ENCODE assay signal across 18 cellular contexts in the genomic region with DNA sequence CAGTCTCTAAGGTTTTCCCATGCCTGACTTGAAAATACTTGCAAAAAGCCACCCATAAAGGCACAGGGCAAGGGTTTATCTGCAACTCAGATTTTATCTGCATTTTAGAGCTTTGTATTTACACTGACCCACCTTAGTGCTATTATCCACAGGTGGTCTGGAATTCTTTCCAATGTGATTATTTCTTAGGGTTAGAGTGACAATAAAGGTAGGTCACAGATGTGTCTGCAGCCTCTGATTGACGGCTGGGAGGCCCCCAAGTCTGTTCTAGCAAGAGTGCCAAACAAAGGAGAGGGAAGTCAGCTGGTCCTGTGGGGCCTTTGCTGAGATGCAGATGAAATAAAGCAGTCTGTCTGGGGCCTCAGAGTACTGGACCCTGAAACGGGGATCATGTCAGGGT.
DNase-seq lines count a peak whose midpoint lies in the region; ATAC-seq and TF ChIP-seq lines count a peak whose summit lies in the region.
"Had no signal": no experiment of that assay in that cellular context is flagged by ENCODE, and none has a peak within 500 bp of the region (broad histone marks: within the 10 kb centered on the region; RNA-seq: fewer than 3 reads in every experiment).

No MANE protein-coding gene starts in this region.

- H3K27ac Mint-ChIP-seq in MCF 10A (ENCODE audit: low read depth, unreplicated experiment) (peak overlapping the region; percentile 47), WTC11 (no peak overlapping the region), type B pancreatic cell (peak overlapping the region; percentile 78)
- H3K27ac Mint-ChIP-seq: CD14-positive monocyte had no signal

- H3K36me3 Mint-ChIP-seq in MCF 10A (ENCODE audit: insufficient read depth, unreplicated experiment), result peaks cover 93% of the 10 kb centered on the region
- H3K36me3 Mint-ChIP-seq in WTC11, result peaks cover 23% of the 10 kb centered on the region
- peaks cover 38% of the 10 kb centered on the region for H3K36me3 Mint-ChIP-seq in type B pancreatic cell
- H3K36me3 Mint-ChIP-seq: CD14-positive monocyte had no signal

- H3K79me1 ChIP-seq in mesendoderm (ENCODE audit: low read length), result no peaks in the 10 kb centered on the region

- POLR2A ChIA-PET in MCF 10A (lab: Yijun Ruan, JAX) (interaction anchor here (0.8 to 2.4 kb wide), 2 partner anchors 63 to 438 kb away, joined by 3 to 7 read pairs; a partner anchor contains a TSS), WTC11 (lab: Charles Lee) (interaction anchor here (1.1 kb wide), 1 partner anchor 238 kb away, joined by 3 read pairs; no protein-coding TSS in a partner anchor)

- H3K23ac ChIP-seq in mesendoderm (ENCODE audit: low read length), result no peak overlapping the region

- no peak for TF ChIP-seq CTCF in MCF 10A (IDR thresholded peaks at IDR 0.05; ENCODE audit: unreplicated experiment)
- no peak for TF ChIP-seq CTCF in mammary epithelial cell (conservative IDR thresholded peaks at IDR 0.05 in 1 of 2, IDR thresholded peaks at IDR 0.05 in 1 of 2; ENCODE audit: extremely low read depth in 1 of 2, insufficient read depth in 1 of 2, low read depth in 1 of 2, low read length in 2 of 2)
- no peak for TF ChIP-seq CTCF in WTC11 (IDR thresholded peaks at IDR 0.05)
- no peak for TF ChIP-seq CTCF in type B pancreatic cell (conservative IDR thresholded peaks at IDR 0.05)

- H3K36me3 ChIP-seq in mammary epithelial cell (ENCODE audit: insufficient read depth, low read length), result peaks cover 60% of the 10 kb centered on the region
- H3K36me3 ChIP-seq in mesendoderm (ENCODE audit: control insufficient read depth, insufficient read depth, low read length), result peaks cover 2% of the 10 kb centered on the region

- 75% methylated on average over 2 of the region's 2 CpGs for WGBS in mammary epithelial cell (ENCODE audit: low coverage, missing lambda C conversion rate)
- WGBS in mesendoderm (ENCODE audit: extremely low coverage, insufficient coverage, low lambda C conversion rate), result no CpG with 5 or more reads among the region's 2 CpGs

- no peaks in the 10 kb centered on the region for H3K27me3 ChIP-seq in mammary epithelial cell (ENCODE audit: insufficient read depth, low read length)
- H3K27me3 ChIP-seq in mesendoderm (ENCODE audit: insufficient read depth, low read length, poor library complexity), result no peaks in the 10 kb centered on the region

- no peak overlapping the region for H3K18ac ChIP-seq in mesendoderm (ENCODE audit: low read length)

- no peak overlapping the region for H2AFZ ChIP-seq in mammary epithelial cell (ENCODE audit: low read depth, low read length)

- no peak overlapping the region for H3K4me2 ChIP-seq in mammary epithelial cell (ENCODE audit: insufficient read depth, low read depth, low read length)
- no peak overlapping the region for H3K4me2 ChIP-seq in mesendoderm (ENCODE audit: low read length)

- H3K27me3 Mint-ChIP-seq in MCF 10A (ENCODE audit: insufficient read depth, unreplicated experiment), result no peaks in the 10 kb centered on the region
- no peaks in the 10 kb centered on the region for H3K27me3 Mint-ChIP-seq in WTC11 (ENCODE audit: low read depth)
- no peaks in the 10 kb centered on the region for H3K27me3 Mint-ChIP-seq in type B pancreatic cell

- H4K8ac ChIP-seq in mesendoderm (ENCODE audit: low read depth, low read length), result no peak overlapping the region

- H2AK5ac ChIP-seq in mesendoderm (ENCODE audit: low read length), result no peak overlapping the region

- H3K4me3 Mint-ChIP-seq in MCF 10A (ENCODE audit: unreplicated experiment) (no peak overlapping the region), WTC11 (no peak overlapping the region), type B pancreatic cell (no peak overlapping the region)

- DNase-seq in MCF 10A (ENCODE audit: unreplicated experiment) (no peak), mammary epithelial cell (no peak), WTC11 (ENCODE audit: low spot score) (no peak), mesendoderm (peak; percentile 72), type B pancreatic cell (ENCODE audit: extremely low spot score, unreplicated experiment) (no peak), HPDE6-E6E7 (ENCODE audit: extremely low spot score) (no peak), foreskin melanocyte (no peak), NCI-H187 (lab: John Stamatoyannopoulos, UW) (no peak)
- DNase-seq: 8988T; GDM1; HCEC 1CT; NCI-H1105 treated with DMSO at 0.1 percent for 48 hours; NCI-H1694 treated with DMSO at 0.1 percent for 48 hours; NCI-H526 treated with DMSO at 0.1 percent for 48 hours; NK-92 treated with Interleukin-12 subunit alpha and Interleukin-12 subunit beta, amount 100 ng/mL, for 24 hours; SIG-M5 had no signal

- CTCF ChIA-PET in MCF 10A (lab: Yijun Ruan, JAX), result interaction anchor here (0.9 to 1.5 kb wide), 5 partner anchors 46 to 433 kb away, joined by 3 to 10 read pairs (median 5); no protein-coding TSS in a partner anchor
- CTCF ChIA-PET in mammary epithelial cell (lab: Charles Lee; ENCODE audit: low non-redundant PET), result no interaction called here
- CTCF ChIA-PET in WTC11 (lab: Charles Lee), result interaction anchor here (0.5 to 1.1 kb wide), 3 partner anchors 64 to 263 kb away, joined by 3 to 4 read pairs (median 4); a partner anchor contains a TSS

- no peak overlapping the region for H3K4ac ChIP-seq in mesendoderm (ENCODE audit: low read depth, low read length)

- intact Hi-C loops in MCF 10A (cut with micrococcal nuclease), result loop anchor here (1.0 to 5.0 kb wide), 2 partner anchors 63 to 432 kb away; a partner anchor contains a TSS
- intact Hi-C loops in mammary epithelial cell (cut with micrococcal nuclease), result no loop called here

- no peaks in the 10 kb centered on the region for H4K20me1 ChIP-seq in mammary epithelial cell (ENCODE audit: insufficient read depth, low read length)

- ATAC-seq in WTC11, result 0 out of 2 replicates have a peak, but pooled peaks have one; percentile 20

- no peaks in the 10 kb centered on the region for H3K9me3 Mint-ChIP-seq in MCF 10A (ENCODE audit: unreplicated experiment)
- no peaks in the 10 kb centered on the region for H3K9me3 Mint-ChIP-seq in WTC11
- peaks cover 6% of the 10 kb centered on the region for H3K9me3 Mint-ChIP-seq in type B pancreatic cell
- H3K9me3 Mint-ChIP-seq: CD14-positive monocyte had no signal

- H3K27ac ChIP-seq in mammary epithelial cell (ENCODE audit: insufficient read depth, low read depth, low read length) (no peak overlapping the region), mesendoderm (ENCODE audit: low read depth, low read length) (no peak overlapping the region)

- dilution Hi-C loops in mammary epithelial cell (cut with HindIII; ENCODE audit: low sequenced_read_pairs), result no loop called here

- H3K4me1 ChIP-seq in mammary epithelial cell (ENCODE audit: insufficient read depth, low read length) (peaks cover 10% of the 10 kb centered on the region), mesendoderm (ENCODE audit: control insufficient read depth, low read depth, low read length) (peaks cover 4% of the 10 kb centered on the region)

- H3K79me2 ChIP-seq in mammary epithelial cell (ENCODE audit: insufficient read depth, low read length) (peaks cover 19% of the 10 kb centered on the region), mesendoderm (ENCODE audit: control insufficient read depth, insufficient read depth, low read length) (no peaks in the 10 kb centered on the region)

- no peak overlapping the region for H2BK5ac ChIP-seq in mesendoderm (ENCODE audit: low read length)

- BruUV-seq in MCF 10A (replicated peaks; lab: Mats Ljungman, UMichigan) (no TSS peak), mammary epithelial cell (replicated peaks; lab: Mats Ljungman, UMichigan) (no TSS peak)

- H3K4me3 ChIP-seq in mammary epithelial cell (replicated peaks in 1 of 3; ENCODE audit: insufficient read depth in 1 of 3, low read depth in 2 of 3, low read length in 3 of 3), result no peak overlapping the region
- no peak overlapping the region for H3K4me3 ChIP-seq in mesendoderm (ENCODE audit: low read length)
- H3K4me3 ChIP-seq: K562 had no signal

- no peaks in the 10 kb centered on the region for H3K9me3 ChIP-seq in mammary epithelial cell (replicated peaks; ENCODE audit: insufficient read depth, low read length)

- no peak overlapping the region for H3K9ac ChIP-seq in mammary epithelial cell (ENCODE audit: insufficient read depth, low read length)
- no peak overlapping the region for H3K9ac ChIP-seq in mesendoderm (ENCODE audit: low read length)

- no peak overlapping the region for H2BK120ac ChIP-seq in mesendoderm (ENCODE audit: low read depth, low read length)

- in situ Hi-C loops in mammary epithelial cell (cut with MboI; ENCODE audit: low sequenced_read_pairs in 2 of 2), result no loop called here

- no peak overlapping the region for H3K56ac ChIP-seq in mesendoderm (ENCODE audit: low read length)

- H3K4me1 Mint-ChIP-seq in MCF 10A (ENCODE audit: insufficient read depth, unreplicated experiment) (peaks cover 11% of the 10 kb centered on the region), WTC11 (peaks cover 24% of the 10 kb centered on the region), type B pancreatic cell (ENCODE audit: unreplicated experiment) (peaks cover 27% of the 10 kb centered on the region)
- H3K4me1 Mint-ChIP-seq: CD14-positive monocyte had no signal

- no peak overlapping the region for H4K5ac ChIP-seq in mesendoderm (ENCODE audit: low read length)

- no peak overlapping the region for H2BK15ac ChIP-seq in mesendoderm (replicated peaks; ENCODE audit: low read depth)

TF ChIP-seq in WTC11, 78 proteins besides CTCF, POLR2A, EP300 and RAD21 (continues in another document):
- TF ChIP-seq CREB1 (CRISPR knock-in tag; IDR thresholded peaks at IDR 0.05) (no peak), ETV6 (CRISPR knock-in tag; IDR thresholded peaks at IDR 0.05) (no peak), ZNF121 (CRISPR knock-in tag; IDR thresholded peaks at IDR 0.05) (no peak), NFYB (CRISPR knock-in tag; conservative IDR thresholded peaks at IDR 0.05; ENCODE audit: low read depth) (no peak), SOX15 (CRISPR knock-in tag; IDR thresholded peaks at IDR 0.05) (no peak)
- TF ChIP-seq, protein P1, sequence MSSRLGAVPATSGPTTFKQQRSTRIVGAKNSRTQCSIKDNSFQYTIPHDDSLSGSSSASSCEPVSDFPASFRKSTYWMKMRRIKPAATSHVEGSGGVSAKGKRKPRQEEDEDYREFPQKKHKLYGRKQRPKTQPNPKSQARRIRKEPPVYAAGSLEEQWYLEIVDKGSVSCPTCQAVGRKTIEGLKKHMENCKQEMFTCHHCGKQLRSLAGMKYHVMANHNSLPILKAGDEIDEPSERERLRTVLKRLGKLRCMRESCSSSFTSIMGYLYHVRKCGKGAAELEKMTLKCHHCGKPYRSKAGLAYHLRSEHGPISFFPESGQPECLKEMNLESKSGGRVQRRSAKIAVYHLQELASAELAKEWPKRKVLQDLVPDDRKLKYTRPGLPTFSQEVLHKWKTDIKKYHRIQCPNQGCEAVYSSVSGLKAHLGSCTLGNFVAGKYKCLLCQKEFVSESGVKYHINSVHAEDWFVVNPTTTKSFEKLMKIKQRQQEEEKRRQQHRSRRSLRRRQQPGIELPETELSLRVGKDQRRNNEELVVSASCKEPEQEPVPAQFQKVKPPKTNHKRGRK (CRISPR knock-in tag; IDR thresholded peaks at IDR 0.05; ENCODE audit: borderline replicate concordance), result no peak
- TF ChIP-seq, protein P2, sequence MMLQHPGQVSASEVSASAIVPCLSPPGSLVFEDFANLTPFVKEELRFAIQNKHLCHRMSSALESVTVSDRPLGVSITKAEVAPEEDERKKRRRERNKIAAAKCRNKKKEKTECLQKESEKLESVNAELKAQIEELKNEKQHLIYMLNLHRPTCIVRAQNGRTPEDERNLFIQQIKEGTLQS (CRISPR knock-in tag; conservative IDR thresholded peaks at IDR 0.05), result no peak
